In genomic region chr5:33440482-33441240, GRCh38 we compare ENCODE assay signal across 1 cellular context.
TF ChIP-seq lines count a peak whose summit lies in the region.

Gene TARS1 (plus strand): TSS chr5:33440965. CDS start chr5:33441087, 122 bp downstream.

TF ChIP-seq in K562, 482 proteins besides CTCF, POLR2A, EP300 and RAD21 (continued from another document and continues in another):
- TF ChIP-seq ZBTB33 (CRISPR knock-in tag; IDR thresholded peaks at IDR 0.05) (no peak), ZFP36 (IDR thresholded peaks at IDR 0.05; ENCODE audit: low read depth, low read length, partially characterized antibody) (no peak), ZNF41 (CRISPR knock-in tag; conservative IDR thresholded peaks at IDR 0.05) (no peak), RBM25 (IDR thresholded peaks at IDR 0.05; ENCODE audit: low read depth, low read length, severe bottlenecking) (peak; percentile 89), FUS (optimal IDR thresholded peaks at IDR 0.05; ENCODE audit: low read depth, low read length) (no peak), RNF2 (IDR thresholded peaks at IDR 0.05) (peak; percentile 15; the same call in 1 of the 2 replicates), ZNF583 (CRISPR knock-in tag; IDR thresholded peaks at IDR 0.05) (peak; percentile 25; the same call in 1 of the 2 replicates), ZBTB12 (CRISPR knock-in tag; IDR thresholded peaks at IDR 0.05) (peak; percentile 55), ZNF518B (CRISPR knock-in tag; IDR thresholded peaks at IDR 0.05) (no peak), ZNF592 (IDR thresholded peaks at IDR 0.05) (no peak), ZNF408 (CRISPR knock-in tag; IDR thresholded peaks at IDR 0.05; ENCODE audit: low read depth) (no peak), DACH1 (IDR thresholded peaks at IDR 0.05; ENCODE audit: partially characterized antibody) (peak; percentile 94), CC2D1A (IDR thresholded peaks at IDR 0.05) (peak; percentile 53; the same call in 1 of the 2 replicates), PKNOX1 (IDR thresholded peaks at IDR 0.05) (peak; percentile 84), ARID4B (CRISPR knock-in tag; IDR thresholded peaks at IDR 0.05) (peak; percentile 78), SP2 (IDR thresholded peaks at IDR 0.05; ENCODE audit: extremely low read depth, low read depth, low read length, poor library complexity, severe bottlenecking) (peak; percentile 77), DLX4 (CRISPR knock-in tag; IDR thresholded peaks at IDR 0.05) (no peak), ZBTB7A (IDR thresholded peaks at IDR 0.05; ENCODE audit: borderline replicate concordance, control insufficient read depth, low read depth, low read length) (peak; percentile 92), TEAD1 (CRISPR knock-in tag; IDR thresholded peaks at IDR 0.05) (0 out of 4 replicates have a peak, but pooled peaks of 1 of the 2 experiments have one; percentile 38), ESRRB (CRISPR knock-in tag; IDR thresholded peaks at IDR 0.05; ENCODE audit: borderline replicate concordance) (no peak), L3MBTL2 (IDR thresholded peaks at IDR 0.05) (peak; percentile 40; the same call in 1 of the 2 replicates), ADNP (tag; IDR thresholded peaks at IDR 0.05) (no peak), ZBED1 (IDR thresholded peaks at IDR 0.05) (0 out of 2 replicates have a peak, but pooled peaks have one; percentile 59), ELF2 (CRISPR knock-in tag; IDR thresholded peaks at IDR 0.05) (peak; percentile 84), ZZZ3 (IDR thresholded peaks at IDR 0.05) (no peak), ESRRA (IDR thresholded peaks at IDR 0.05; ENCODE audit: borderline replicate concordance, low read depth) (peak; percentile 95), COPS2 (conservative IDR thresholded peaks at IDR 0.05) (no peak), TOE1 (IDR thresholded peaks at IDR 0.05; ENCODE audit: borderline replicate concordance) (peak; percentile 77; the same call in 1 of the 2 replicates), TOE1 (CRISPR knock-in tag; IDR thresholded peaks at IDR 0.05; ENCODE audit: borderline replicate concordance, low read depth) (0 out of 2 replicates have a peak, but pooled peaks have one; percentile 50), ZNF121 (CRISPR knock-in tag; conservative IDR thresholded peaks at IDR 0.05) (no peak), ZNF175 (CRISPR knock-in tag; IDR thresholded peaks at IDR 0.05; ENCODE audit: low read depth) (no peak), ZNF449 (CRISPR knock-in tag; IDR thresholded peaks at IDR 0.05) (no peak), TCF7L2 (IDR thresholded peaks at IDR 0.05; ENCODE audit: low read depth, low read length) (no peak), VEZF1 (CRISPR knock-in tag; IDR thresholded peaks at IDR 0.05) (peak; percentile 82), EWSR1 (IDR thresholded peaks at IDR 0.05; ENCODE audit: borderline replicate concordance, low read depth, partially characterized antibody) (no peak), HDAC3 (IDR thresholded peaks at IDR 0.05; ENCODE audit: borderline replicate concordance, partially characterized antibody) (no peak), PURB (CRISPR knock-in tag; IDR thresholded peaks at IDR 0.05; ENCODE audit: low read depth) (no peak), SMAD2 (IDR thresholded peaks at IDR 0.05; ENCODE audit: low read depth, low read length) (no peak), TAF15 (IDR thresholded peaks at IDR 0.05; ENCODE audit: low read depth, low read length) (no peak), ZNF263 (CRISPR knock-in tag; IDR thresholded peaks at IDR 0.05; ENCODE audit: borderline replicate concordance) (peak; percentile 51), MAZ (CRISPR knock-in tag; conservative IDR thresholded peaks at IDR 0.05 in 1 of 2, IDR thresholded peaks at IDR 0.05 in 1 of 2) (peak in 1 of 2 experiments; percentile 79; a peak in 3 of 4 replicates), ZNF668 (CRISPR knock-in tag; IDR thresholded peaks at IDR 0.05) (0 out of 2 replicates have a peak, but pooled peaks have one; percentile 20), SLC30A9 (CRISPR knock-in tag; IDR thresholded peaks at IDR 0.05) (no peak)
